Comparison of ENCODE assay signal across 8 cellular contexts in the genomic region with DNA sequence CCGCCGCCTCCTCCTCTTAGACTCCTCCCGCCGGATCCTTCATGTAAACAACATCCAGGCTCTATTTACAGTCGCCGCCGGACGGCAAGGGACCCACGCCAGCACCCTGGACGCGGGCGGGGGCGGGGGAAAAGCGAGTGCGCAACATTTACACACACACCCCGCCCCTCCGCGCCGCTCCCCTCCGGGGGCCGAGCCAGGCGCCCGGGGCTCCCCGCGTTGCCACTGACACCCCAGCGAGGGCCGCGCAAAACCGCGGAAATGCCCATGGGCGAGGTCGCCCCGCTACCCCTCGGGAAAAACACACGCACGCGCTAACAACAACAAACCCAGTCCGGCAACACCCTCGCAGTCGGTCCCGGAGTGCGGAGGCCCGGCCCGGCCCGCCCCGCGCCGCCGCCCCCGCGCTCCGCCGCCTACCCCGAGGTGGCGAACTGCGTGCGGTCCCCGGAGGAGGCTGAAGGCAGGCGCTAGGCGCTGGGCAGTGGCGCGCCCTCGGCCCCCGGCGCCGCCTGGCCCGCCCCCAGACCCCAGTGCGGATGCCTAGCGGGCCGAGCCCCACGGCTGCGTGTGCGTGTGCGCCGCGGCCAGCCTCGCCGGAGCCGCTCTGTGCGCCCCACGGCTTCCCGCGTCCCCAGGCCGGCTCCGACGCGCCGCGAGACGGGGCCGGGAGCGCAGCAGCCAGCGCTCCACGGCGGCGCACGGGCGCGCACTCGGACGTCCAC.
DNase-seq lines count a peak whose midpoint lies in the region; ATAC-seq and TF ChIP-seq lines count a peak whose summit lies in the region.

No MANE protein-coding gene starts in this region.

- H3K4me1 ChIP-seq in OCI-LY1 (ENCODE audit: insufficient read depth, low read length, severe bottlenecking) (peaks cover 25% of the 10 kb centered on the region), esophagus (ENCODE audit: control insufficient read depth in 2 of 2, insufficient read depth in 2 of 2, low read length in 1 of 2) (no peaks in the 10 kb centered on the region), mucosa of rectum (ENCODE audit: control insufficient read depth in 2 of 2, insufficient read depth in 2 of 2, low read length in 2 of 2) (peaks cover 15 to 19% of the 10 kb centered on the region in 2 donors)

- WGBS in esophagus, 2 donors: 0% methylated on average over 63 to 101 of the region's 101 CpGs

- no peak overlapping the region for H2AFZ ChIP-seq in OCI-LY1 (ENCODE audit: low read length)

- peak overlapping the region; percentile 70 for H3K4me2 ChIP-seq in OCI-LY1 (ENCODE audit: low read length)

- H3K27ac ChIP-seq in OCI-LY1 (ENCODE audit: low read depth, low read length, poor library complexity, severe bottlenecking) (no peak overlapping the region), esophagus (ENCODE audit: low read depth in 2 of 2, low read length in 1 of 2) (peak overlapping the region; percentile 95 to 98), mucosa of rectum (ENCODE audit: low read depth in 2 of 2, low read length in 2 of 2) (peak overlapping the region; percentile 97)

- DNase-seq in NCI-H345 (lab: John Stamatoyannopoulos, UW): peak; percentile 41
- DNase-seq in NCI-H345 treated with DMSO at 0.1 percent for 48 hours (lab: John Stamatoyannopoulos, UW; ENCODE audit: unreplicated experiment): no peak
- peak; percentile 83 for DNase-seq in activated T-cell treated with anti-CD3 and anti-CD28 coated beads, Interleukin-2, amount 50 U/mL, for 24 hours
- peak; percentile 43 to 63 for DNase-seq in stimulated activated CD8-positive, alpha-beta memory T cell treated with anti-CD3 and anti-CD28 coated beads, Interleukin-4, amount 100 ng/mL, for 4 hours (ENCODE audit: low read depth in 2 of 2, low spot score in 1 of 2)

- no peaks in the 10 kb centered on the region for H3K9me2 ChIP-seq in OCI-LY1 (ENCODE audit: low read depth, low read length)

- peak overlapping the region; percentile 89 for H3K27ac Mint-ChIP-seq in activated T-cell treated with anti-CD3 and anti-CD28 coated beads, Interleukin-2, amount 50 U/mL, for 24 hours

- H4K20me1 ChIP-seq in OCI-LY1 (ENCODE audit: insufficient read depth, low read length): no peaks in the 10 kb centered on the region

- H3K27me3 Mint-ChIP-seq in activated T-cell treated with anti-CD3 and anti-CD28 coated beads, Interleukin-2, amount 50 U/mL, for 24 hours: no peaks in the 10 kb centered on the region

- H3K4me3 Mint-ChIP-seq in activated T-cell treated with anti-CD3 and anti-CD28 coated beads, Interleukin-2, amount 50 U/mL, for 24 hours: peak overlapping the region; percentile 89

- no peaks in the 10 kb centered on the region for H3K36me3 ChIP-seq in OCI-LY1 (ENCODE audit: insufficient read depth, low read length)
- H3K36me3 ChIP-seq in esophagus (ENCODE audit: control insufficient read depth in 2 of 2, insufficient read depth in 2 of 2, low read length in 1 of 2): no peaks in the 10 kb centered on the region
- H3K36me3 ChIP-seq in mucosa of rectum (ENCODE audit: control insufficient read depth in 2 of 2, insufficient read depth in 2 of 2, low read length in 2 of 2): no peaks in the 10 kb centered on the region

- no peak for TF ChIP-seq CTCF in OCI-LY1 (IDR thresholded peaks at IDR 0.05; ENCODE audit: low read length)

- H3K27me3 ChIP-seq in OCI-LY1 (ENCODE audit: insufficient read depth, low read length) (no peaks in the 10 kb centered on the region), esophagus (ENCODE audit: control insufficient read depth in 1 of 2, insufficient read depth in 2 of 2, low read length in 2 of 2) (no peaks in the 10 kb centered on the region), mucosa of rectum (ENCODE audit: control insufficient read depth in 2 of 2, insufficient read depth in 2 of 2, low read length in 2 of 2) (no peaks in the 10 kb centered on the region)

- H3K9ac ChIP-seq in OCI-LY1 (ENCODE audit: low read length) (peak overlapping the region; percentile 57), mucosa of rectum (ENCODE audit: low read depth in 1 of 2, low read length in 2 of 2) (peak overlapping the region; percentile 79 to 87)

- H3F3A ChIP-seq in OCI-LY1 (ENCODE audit: insufficient read depth, low read length): no peaks in the 10 kb centered on the region; the same call in 1 of the 2 replicates

- no peaks in the 10 kb centered on the region for H3K79me2 ChIP-seq in OCI-LY1 (ENCODE audit: insufficient read depth, low read length)

- peak; percentile 41 for ATAC-seq in HG03103 (IDR thresholded peaks at IDR 0.05; ENCODE audit: low read depth, unreplicated experiment)

- peak overlapping the region; percentile 80 for H3K4me3 ChIP-seq in OCI-LY1 (ENCODE audit: low read depth, low read length, poor library complexity, severe bottlenecking)
- H3K4me3 ChIP-seq in esophagus (ENCODE audit: low read depth in 1 of 2, low read length in 2 of 2): peak overlapping the region; percentile 71 to 80
- peak overlapping the region; percentile 81 to 97 for H3K4me3 ChIP-seq in mucosa of rectum (ENCODE audit: low read length in 2 of 2)

- peaks cover 12% of the 10 kb centered on the region for H3K36me3 Mint-ChIP-seq in activated T-cell treated with anti-CD3 and anti-CD28 coated beads, Interleukin-2, amount 50 U/mL, for 24 hours (ENCODE audit: low read depth)

- H3K9me3 ChIP-seq in OCI-LY1 (ENCODE audit: low read length): no peaks in the 10 kb centered on the region
- no peaks in the 10 kb centered on the region for H3K9me3 ChIP-seq in esophagus (ENCODE audit: control insufficient read depth in 2 of 2, insufficient read depth in 1 of 2, low read depth in 1 of 2, low read length in 1 of 2)
- H3K9me3 ChIP-seq in mucosa of rectum (ENCODE audit: control insufficient read depth in 2 of 2, low read length in 2 of 2): no peaks in the 10 kb centered on the region

- no peaks in the 10 kb centered on the region for H3K9me3 Mint-ChIP-seq in activated T-cell treated with anti-CD3 and anti-CD28 coated beads, Interleukin-2, amount 50 U/mL, for 24 hours

- H3K4me1 Mint-ChIP-seq in activated T-cell treated with anti-CD3 and anti-CD28 coated beads, Interleukin-2, amount 50 U/mL, for 24 hours (ENCODE audit: low read depth): peaks cover 62% of the 10 kb centered on the region
